In the genomic region with DNA sequence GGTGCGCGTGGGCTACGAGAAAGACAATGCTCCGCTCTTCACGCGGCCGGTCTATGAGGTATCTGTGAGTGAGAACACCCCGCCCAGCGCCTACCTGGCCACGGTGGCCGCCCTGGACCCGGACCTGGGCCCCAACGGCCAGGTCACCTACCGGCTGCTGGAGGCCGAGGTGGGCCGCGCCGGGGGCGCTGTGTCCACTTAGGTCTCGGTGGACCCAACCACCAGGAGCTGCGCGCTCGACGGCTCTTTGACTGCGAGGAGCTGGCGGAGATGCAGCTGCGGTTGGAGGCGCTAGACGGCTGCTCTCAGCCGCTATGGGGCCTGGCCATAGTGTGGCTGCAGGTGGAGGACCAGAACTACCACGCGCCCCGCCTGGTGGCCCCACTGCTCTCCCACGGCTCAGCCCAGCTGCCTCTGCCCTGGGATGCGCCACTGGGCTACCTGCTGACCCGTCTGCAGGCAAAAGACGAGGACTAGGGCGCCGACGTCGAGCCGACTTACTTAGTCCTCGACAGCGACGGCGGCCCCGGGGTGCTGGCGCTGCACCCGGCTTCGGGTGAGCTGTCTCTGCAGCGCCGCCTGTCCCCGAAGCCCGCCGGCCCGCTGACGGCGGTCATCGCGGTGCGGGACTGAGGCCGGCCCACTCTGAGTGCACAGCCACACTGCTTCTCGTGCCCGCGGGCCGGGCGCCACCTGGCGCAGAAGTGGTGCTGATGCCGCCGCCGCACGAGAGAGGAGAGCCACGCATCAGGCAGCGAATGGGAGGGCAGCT, we compare ENCODE assay signal across 10 cellular contexts.
A peak's percentile ranks its signal among the peaks of the same experiment; 100 is the strongest.
DNase-seq lines count a peak whose midpoint lies in the region; TF ChIP-seq lines count a peak whose summit lies in the region.
"Had no signal": no experiment of that assay in that cellular context is flagged by ENCODE, and none has a peak within 500 bp of the region (broad histone marks: within the 10 kb centered on the region; RNA-seq: fewer than 3 reads in every experiment).

No MANE protein-coding gene starts in this region.

- no peaks in the 10 kb centered on the region for H3K36me3 ChIP-seq in suprapubic skin

- H3K27me3 ChIP-seq in suprapubic skin = peaks cover 43% of the 10 kb centered on the region

- H3K4me1 ChIP-seq in suprapubic skin = peaks cover 8% of the 10 kb centered on the region

- no peak overlapping the region for H3K27ac ChIP-seq in suprapubic skin

- 0 out of 2 replicates have a peak, but pooled peaks have one; percentile 14 for TF ChIP-seq CTCF in WI38 (IDR thresholded peaks at IDR 0.05; ENCODE audit: low read depth, low read length)
- TF ChIP-seq CTCF in suprapubic skin (IDR thresholded peaks at IDR 0.05) = peak in 1 of 2 donors; percentile 23
- TF ChIP-seq CTCF in GM10266 (IDR thresholded peaks at IDR 0.05; ENCODE audit: control insufficient read depth, insufficient read depth, low read depth, missing control alignments) = no peak

- peak; percentile 15 to 16 for DNase-seq in activated T-cell treated with anti-CD3 and anti-CD28 coated beads, Interleukin-2, amount 50 U/mL, for 48 hours
- DNase-seq in activated T-cell treated with anti-CD3 and anti-CD28 coated beads for 4 hours = no peak
- peak; percentile 67 for DNase-seq in iPS-NIHi7 (ENCODE audit: extremely low spot score)
- DNase-seq in suprapubic skin (ENCODE audit: low spot score in 2 of 2) = peak in 1 of 2 donors; percentile 75
- no peak for DNase-seq in COLO829 (ENCODE audit: low spot score)
- DNase-seq in NOMO-1 treated with DMSO at 0.1 percent for 48 hours (lab: John Stamatoyannopoulos, UW; ENCODE audit: unreplicated experiment) = no peak
- no peak for DNase-seq in GM10266 (ENCODE audit: extremely low spot score)
- DNase-seq: AML-193, hippocampal formation had no signal

- TF ChIP-seq POLR2A in suprapubic skin (IDR thresholded peaks at IDR 0.05) = no peak

- H3K9me3 ChIP-seq in suprapubic skin = no peaks in the 10 kb centered on the region

- no peak overlapping the region for H3K4me3 ChIP-seq in WI38 (ENCODE audit: low read depth, low read length)
- H3K4me3 ChIP-seq in suprapubic skin = peak overlapping the region; percentile 16

- TF ChIP-seq EP300 in suprapubic skin (IDR thresholded peaks at IDR 0.05) = no peak

- 21% methylated on average over 27 of the region's 74 CpGs for WGBS in suprapubic skin

Comparison
In these comparisons a context has a peak if more than half of its experiments do, and no peak if none do; other contexts are left out.
1. DNase-seq: peak in activated T-cell treated with anti-CD3 and anti-CD28 coated beads, Interleukin-2, amount 50 U/mL, for 48 hours (2 of 2) and iPS-NIHi7 (single experiment); none in activated T-cell treated with anti-CD3 and anti-CD28 coated beads for 4 hours (single experiment), COLO829 (single experiment), NOMO-1 treated with DMSO at 0.1 percent for 48 hours (single experiment) and GM10266 (single experiment).